ENCODE assay signal across 31 cellular contexts in the genomic region with DNA sequence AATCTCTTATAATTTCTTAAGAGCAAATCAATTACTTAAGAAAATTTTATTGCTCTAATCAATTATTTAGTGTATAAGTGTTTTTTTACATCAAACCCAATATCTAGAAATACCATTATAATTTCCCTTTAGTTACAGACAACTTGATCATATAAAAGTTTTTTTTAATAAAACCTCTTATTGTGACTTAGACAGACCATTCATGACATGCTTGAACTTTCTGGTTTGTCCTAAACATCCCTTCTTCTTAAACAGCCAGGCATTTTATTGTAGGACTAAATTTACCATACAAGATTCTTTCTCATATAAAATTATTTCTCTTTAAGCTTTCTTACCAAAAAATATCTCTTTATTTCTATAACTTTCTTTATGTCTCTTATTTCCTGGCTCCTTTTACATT.
"Had no signal": no experiment of that assay in that cellular context is flagged by ENCODE, and none has a peak within 500 bp of the region (broad histone marks: within the 10 kb centered on the region; RNA-seq: fewer than 3 reads in every experiment).

No MANE protein-coding gene starts in this region.

- H3K27me3 ChIP-seq: adrenal gland, body of pancreas, esophagus muscularis mucosa, gastroesophageal sphincter, heart right ventricle, hepatocyte had no signal

- H3K9me3 ChIP-seq: body of pancreas, gastroesophageal sphincter had no signal

- H3K4me1 ChIP-seq: adrenal gland, body of pancreas, heart right ventricle had no signal

- H3K36me3 ChIP-seq: adrenal gland, esophagus muscularis mucosa, gastroesophageal sphincter, heart right ventricle, WERI-Rb-1 had no signal

- H3K4me2 ChIP-seq: hepatocyte had no signal

- H3K4me3 ChIP-seq: adrenal gland, body of pancreas, esophagus muscularis mucosa, gastroesophageal sphincter, heart right ventricle, hepatocyte had no signal

- H3K27ac ChIP-seq: adrenal gland, body of pancreas, esophagus muscularis mucosa, gastroesophageal sphincter, heart right ventricle, hepatocyte, WERI-Rb-1 had no signal

- DNase-seq: activated B cell treated with CpG ODN at 0.5 μM for 24 hours; activated CD4-positive, alpha-beta T cell treated with anti-CD3 and anti-CD28 coated beads for 48 hours; activated CD4-positive, alpha-beta T cell treated with anti-CD3 and anti-CD28 coated beads, Interleukin-2, amount 50 U/mL, for 1 hour; activated CD4-positive, alpha-beta T cell treated with anti-CD3 and anti-CD28 coated beads, Interleukin-2, amount 50 U/mL, for 48 hours; activated CD8-positive, alpha-beta memory T cell treated with anti-CD3 and anti-CD28 coated beads for 24 hours; activated CD8-positive, alpha-beta T cell treated with anti-CD3 and anti-CD28 coated beads for 36 hours; activated effector memory CD4-positive, alpha-beta T cell treated with Interleukin-2 at 50 U/mL for 16 hours; activated gamma-delta T cell treated with Interleukin-2 at 50 U/mL for 16 hours; activated naive CD4-positive, alpha-beta T cell treated with Interleukin-2 at 50 U/mL for 16 hours; activated naive CD8-positive, alpha-beta T cell treated with anti-CD3 and anti-CD28 coated beads for 36 hours; activated naive CD8-positive, alpha-beta T cell treated with anti-CD3 and anti-CD28 coated beads, Interleukin-2, amount 50 U/mL, for 24 hours; activated T-cell treated with anti-CD3 and anti-CD28 coated beads, Interleukin-2, amount 50 U/mL, for 4 hours; adrenal gland; amygdala; aorta; body of pancreas; caudate nucleus; cortex of kidney; dermis blood vessel endothelial cell; effector CD4-positive, alpha-beta T cell; effector memory CD8-positive, alpha-beta T cell; erythroblast; foreskin melanocyte; heart right ventricle; T1000; WERI-Rb-1 had no signal

- ATAC-seq: activated CD4-positive, CD25-positive, alpha-beta regulatory T cell treated with anti-CD3 and anti-CD28 coated beads, Interleukin-2, amount 50 U/mL, for 24 hours; activated CD8-positive, alpha-beta T cell treated with anti-CD3 and anti-CD28 coated beads for 36 hours; activated naive CD8-positive, alpha-beta T cell treated with anti-CD3 and anti-CD28 coated beads, Interleukin-2, amount 50 U/mL, for 24 hours; activated T-cell treated with anti-CD3 and anti-CD28 coated beads, Interleukin-2, amount 50 U/mL, for 4 hours; activated T-helper 17 cell treated with anti-CD3 and anti-CD28 coated beads, Interleukin-2, amount 50 U/mL, for 72 hours; body of pancreas; effector memory CD8-positive, alpha-beta T cell; gastroesophageal sphincter; heart right ventricle had no signal

- H3K79me2 ChIP-seq: hepatocyte had no signal
